10 cellular contexts compared by ENCODE assay signal in genomic region chr13:39072842-39073241, GRCh38.
"Had no signal": no experiment of that assay in that cellular context is flagged by ENCODE, and none has a peak within 500 bp of the region (broad histone marks: within the 10 kb centered on the region; RNA-seq: fewer than 3 reads in every experiment).

No MANE protein-coding gene starts in this region.

- H3K9me3 ChIP-seq: HAP-1 had no signal

- H2AFZ ChIP-seq: GM23248 had no signal

- H3K27ac ChIP-seq: GM23248 had no signal

- H3K4me3 ChIP-seq: GM23248, GM23338, HAP-1 had no signal

- DNase-seq: GM23248, GOT3, H7, H9, HCEC 1CT, HFFc6 had no signal

- FAIRE-seq: H54 had no signal

- H3K4me2 ChIP-seq: GM23338 had no signal

- H3K9ac ChIP-seq: GM23248 had no signal

- H3K4me1 ChIP-seq: HAP-1 had no signal

- H3K36me3 ChIP-seq: HAP-1 had no signal

- ATAC-seq: GM23338, HCT116 had no signal
